In the genomic region with DNA sequence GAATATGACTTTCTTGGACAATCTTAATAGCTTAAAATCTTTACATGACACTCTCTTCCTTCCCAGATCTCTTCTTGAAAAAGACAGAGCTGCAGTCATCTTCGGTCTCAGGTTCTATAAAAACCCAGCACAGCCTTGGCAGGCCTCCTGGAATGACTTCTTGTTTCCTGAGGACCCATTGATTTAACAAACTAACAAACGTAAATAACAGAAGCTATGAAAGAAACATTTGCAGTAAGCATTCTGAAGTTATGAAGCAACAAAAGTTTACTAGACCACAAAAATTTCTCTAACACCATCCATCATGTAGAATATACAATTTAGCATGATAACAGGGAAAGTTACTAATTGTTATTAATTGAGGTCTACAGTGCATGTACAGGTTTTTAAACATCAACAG, we compare ENCODE assay signal across 16 cellular contexts.
DNase-seq lines count a peak whose midpoint lies in the region; ATAC-seq and TF ChIP-seq lines count a peak whose summit lies in the region.
"Had no signal": no experiment of that assay in that cellular context is flagged by ENCODE, and none has a peak within 500 bp of the region (broad histone marks: within the 10 kb centered on the region; RNA-seq: fewer than 3 reads in every experiment).

No MANE protein-coding gene starts in this region.

- H3K36me3 ChIP-seq in GM23248 (ENCODE audit: low read depth) (no peaks in the 10 kb centered on the region), gastroesophageal sphincter (peaks cover 0 to 3% of the 10 kb centered on the region in 2 donors), thoracic aorta (no peaks in the 10 kb centered on the region), testis (ENCODE audit: low read depth, missing control alignments) (no peaks in the 10 kb centered on the region), MM.1S (replicated peaks; ENCODE audit: insufficient read depth, low read length) (no peaks in the 10 kb centered on the region)
- H3K36me3 ChIP-seq: gastrocnemius medialis had no signal

- WGBS in GM23248 (ENCODE audit: low coverage in 1 of 2, low lambda C conversion rate in 2 of 2, missing lambda C conversion rate in 2 of 2), 2 experiments = 44 to 45% methylated on average over 2 of the region's 2 CpGs
- 39 to 47% methylated on average over 2 of the region's 2 CpGs for WGBS in gastroesophageal sphincter (ENCODE audit: low coverage in 1 of 2), 2 donors
- 58 to 80% methylated on average over 2 of the region's 2 CpGs for WGBS in testis, 2 donors

- no peaks in the 10 kb centered on the region for H3K9me2 ChIP-seq in GM23248 (ENCODE audit: insufficient read depth)
- H3K9me2 ChIP-seq in MM.1S (replicated peaks; ENCODE audit: insufficient read depth, low read length) = no peaks in the 10 kb centered on the region

- H3F3A ChIP-seq in GM23248 (ENCODE audit: insufficient read depth) (peaks cover 18% of the 10 kb centered on the region; the same call in 1 of the 2 replicates), MM.1S (ENCODE audit: insufficient read depth, low read length) (no peaks in the 10 kb centered on the region)

- peak overlapping the region; percentile 84 for H3K4me2 ChIP-seq in GM23248 (ENCODE audit: unreplicated experiment)
- no peak overlapping the region for H3K4me2 ChIP-seq in MM.1S (ENCODE audit: low read depth, low read length)

- H3K27me3 ChIP-seq in GM23248 (replicated peaks; ENCODE audit: insufficient read depth) (no peaks in the 10 kb centered on the region), gastroesophageal sphincter (no peaks in the 10 kb centered on the region), thoracic aorta (replicated peaks; ENCODE audit: insufficient read depth) (no peaks in the 10 kb centered on the region), testis (no peaks in the 10 kb centered on the region), MM.1S (replicated peaks; ENCODE audit: insufficient read depth, low read length) (no peaks in the 10 kb centered on the region)
- H3K27me3 ChIP-seq: gastrocnemius medialis, SJCRH30 had no signal

- DNase-seq in GM23248 (peak; percentile 48), astrocyte of the hippocampus (ENCODE audit: low read depth, low spot score) (peak; percentile 56), thoracic aorta (ENCODE audit: low spot score) (no peak), NCI-H1417 treated with DMSO at 0.1 percent for 48 hours (lab: John Stamatoyannopoulos, UW) (no peak), testis (no peak), MM.1S (no peak), COLO829 (ENCODE audit: low spot score) (no peak)
- DNase-seq: activated CD8-positive, alpha-beta T cell treated with anti-CD3 and anti-CD28 coated beads for 36 hours; CD4-positive, alpha-beta T cell; gastrocnemius medialis; KG1; NCI-H146; SJCRH30; small intestine; stimulated activated naive B cell treated with anti-CD40 and anti-IgM and Interleukin-4, amounts not matched to agents 10 μg/mL and 1 μg/mL and 100 μg/mL, for 72 hours had no signal

- TF ChIP-seq EP300 in gastroesophageal sphincter (IDR thresholded peaks at IDR 0.05) = no peak

- H3K9ac ChIP-seq in GM23248 = no peak overlapping the region
- no peak overlapping the region for H3K9ac ChIP-seq in MM.1S (ENCODE audit: low read length)

- H2AFZ ChIP-seq in GM23248 (no peak overlapping the region), MM.1S (ENCODE audit: low read length) (no peak overlapping the region)

- peaks cover 27% of the 10 kb centered on the region for H3K4me1 ChIP-seq in GM23248 (ENCODE audit: insufficient read depth)
- H3K4me1 ChIP-seq in gastroesophageal sphincter = peaks cover 0 to 42% (median 7%) of the 10 kb centered on the region in 3 donors
- H3K4me1 ChIP-seq in thoracic aorta (ENCODE audit: control insufficient read depth in 1 of 2, low read depth in 2 of 2) = peaks cover 12 to 29% of the 10 kb centered on the region in 2 donors
- no peaks in the 10 kb centered on the region for H3K4me1 ChIP-seq in testis
- no peaks in the 10 kb centered on the region for H3K4me1 ChIP-seq in MM.1S (ENCODE audit: low read length)

- H3K27ac ChIP-seq in GM23248 (no peak overlapping the region), gastroesophageal sphincter (peak overlapping the region in 3 of 4 donors; percentile 79 to 95 (median 89)), thoracic aorta (peak overlapping the region; percentile 20 to 30), testis (peak overlapping the region in 1 of 2 donors; percentile 90), MM.1S (ENCODE audit: low read length) (no peak overlapping the region)
- H3K27ac ChIP-seq: SJCRH30 had no signal

- intact Hi-C loops in testis (cut with DNase I; ENCODE audit: low total_unique reads) = no loop called here

- H4K20me1 ChIP-seq in GM23248 (ENCODE audit: insufficient read depth) = no peaks in the 10 kb centered on the region
- H4K20me1 ChIP-seq in MM.1S (ENCODE audit: insufficient read depth, low read length) = no peaks in the 10 kb centered on the region

- in situ Hi-C loops in GM23248 (cut with MboI) = no loop called here

- ATAC-seq in gastroesophageal sphincter (no peak), thoracic aorta (ENCODE audit: insufficient number of reproducible peaks, low FRiP score, low read depth) (no peak)
- ATAC-seq: activated CD8-positive, alpha-beta T cell treated with anti-CD3 and anti-CD28 coated beads for 36 hours; gastrocnemius medialis; stimulated activated naive B cell treated with anti-CD40 and anti-IgM and Interleukin-4, amounts not matched to agents 10 μg/mL and 1 μg/mL and 100 μg/mL, for 72 hours had no signal

- H3K79me2 ChIP-seq in GM23248 (ENCODE audit: insufficient read depth) (peaks cover 16% of the 10 kb centered on the region; the same call in 1 of the 2 replicates), MM.1S (ENCODE audit: low read length) (no peaks in the 10 kb centered on the region)

- H3K4me3 ChIP-seq in GM23248 (no peak overlapping the region), gastroesophageal sphincter (peak overlapping the region in 1 of 2 donors; percentile 81), thoracic aorta (peak overlapping the region; percentile 18), testis (no peak overlapping the region), MM.1S (ENCODE audit: low read length) (no peak overlapping the region)

- TF ChIP-seq POLR2A in gastroesophageal sphincter (IDR thresholded peaks at IDR 0.05) (no peak), testis (IDR thresholded peaks at IDR 0.05) (no peak)

- H3K9me3 ChIP-seq in GM23248 (ENCODE audit: low read depth) (no peaks in the 10 kb centered on the region), gastroesophageal sphincter (no peaks in the 10 kb centered on the region), thoracic aorta (no peaks in the 10 kb centered on the region), testis (no peaks in the 10 kb centered on the region), MM.1S (replicated peaks; ENCODE audit: insufficient read depth, low read length) (no peaks in the 10 kb centered on the region)
- H3K9me3 ChIP-seq: gastrocnemius medialis, SJCRH30 had no signal

- TF ChIP-seq CTCF in gastroesophageal sphincter (IDR thresholded peaks at IDR 0.05) = no peak
- no peak for TF ChIP-seq CTCF in thoracic aorta (IDR thresholded peaks at IDR 0.05)
- TF ChIP-seq CTCF in testis (IDR thresholded peaks at IDR 0.05) = no peak
- TF ChIP-seq CTCF in MM.1S (IDR thresholded peaks at IDR 0.05; ENCODE audit: low read length) = no peak

Comparison
In these comparisons a context has a peak if more than half of its experiments do, and no peak if none do; other contexts are left out.
1. DNase-seq: peak in GM23248 (single experiment) and astrocyte of the hippocampus (single experiment); none in thoracic aorta (single experiment), NCI-H1417 treated with DMSO at 0.1 percent for 48 hours (single experiment), testis (single experiment), MM.1S (single experiment) and COLO829 (single experiment).
2. H3K27ac ChIP-seq: peak in gastroesophageal sphincter (3 of 4) and thoracic aorta (2 of 2); none in GM23248 (single experiment) and MM.1S (single experiment).